10 cellular contexts compared by ENCODE assay signal in the genomic region with DNA sequence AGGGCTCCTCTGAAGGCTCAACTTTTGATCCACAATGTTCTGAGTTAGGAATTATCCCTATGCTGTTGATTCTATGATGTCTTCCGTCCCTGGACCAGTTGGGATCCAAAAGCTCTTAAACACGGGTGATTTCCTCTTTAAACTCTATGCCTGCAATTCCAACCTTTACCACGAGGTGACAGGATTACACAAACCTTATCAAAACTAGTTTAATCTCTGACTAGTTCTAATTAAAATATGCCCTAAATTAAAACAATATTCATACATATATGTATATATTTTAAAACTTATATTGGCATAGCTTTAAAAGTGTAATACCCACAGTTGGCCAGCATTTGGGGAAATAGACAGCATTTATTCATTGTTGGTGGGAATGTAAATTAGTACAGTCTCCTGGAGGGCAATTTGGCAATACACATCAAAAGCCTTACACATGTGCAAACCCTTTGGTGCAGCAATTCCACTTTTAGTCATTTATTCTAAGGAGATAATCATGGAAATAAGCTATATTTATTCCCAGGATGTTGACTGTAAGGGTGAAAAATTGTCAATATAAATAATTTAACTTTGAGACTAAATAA. TPM values are rescaled to one million over a fixed set of nuclear protein-coding genes. Genes with fewer than 3 reads are reported as not detected.
DNase-seq lines count a peak whose midpoint lies in the region; ATAC-seq and TF ChIP-seq lines count a peak whose summit lies in the region.
"Had no signal": no experiment of that assay in that cellular context is flagged by ENCODE, and none has a peak within 500 bp of the region (broad histone marks: within the 10 kb centered on the region; RNA-seq: fewer than 3 reads in every experiment).

No MANE protein-coding gene starts in this region.

- H3K36me3 ChIP-seq in cardiac muscle cell (no peaks in the 10 kb centered on the region), right atrium auricular region (no peaks in the 10 kb centered on the region), tibial artery (no peaks in the 10 kb centered on the region)

- DNase-seq in cardiac muscle cell (ENCODE audit: low read depth in 1 of 2, low spot score in 1 of 2) (peak in 1 of 2 donors; percentile 14), right atrium auricular region (ENCODE audit: low spot score) (no peak), RPMI8226 (peak; percentile 46), fibroblast of villous mesenchyme (ENCODE audit: low read depth) (no peak), tibial artery (no peak), NCI-H2171 treated with DMSO at 0.1 percent for 48 hours (lab: John Stamatoyannopoulos, UW) (no peak), NCI-H1092 (lab: John Stamatoyannopoulos, UW) (no peak)
- DNase-seq: DMS79, T-helper 17 cell had no signal

- H3K27ac ChIP-seq in cardiac muscle cell = peak overlapping the region; percentile 79
- H3K27ac ChIP-seq in right atrium auricular region = no peak overlapping the region
- no peak overlapping the region for H3K27ac ChIP-seq in tibial artery

- peak; percentile 64 for TF ChIP-seq CTCF in cardiac muscle cell (IDR thresholded peaks at IDR 0.05; ENCODE audit: low read depth, low read length)
- peak in 1 of 2 donors; percentile 59 for TF ChIP-seq CTCF in right atrium auricular region (IDR thresholded peaks at IDR 0.05)
- peak; percentile 45 for TF ChIP-seq CTCF in fibroblast of villous mesenchyme (IDR thresholded peaks at IDR 0.05; ENCODE audit: insufficient read depth, low read depth, low read length)
- peak; percentile 7 to 22 for TF ChIP-seq CTCF in tibial artery (IDR thresholded peaks at IDR 0.05)

- no peaks in the 10 kb centered on the region for H3K9me3 ChIP-seq in cardiac muscle cell (ENCODE audit: low read depth)
- peaks cover 0 to 6% of the 10 kb centered on the region in 2 donors for H3K9me3 ChIP-seq in right atrium auricular region
- H3K9me3 ChIP-seq in tibial artery = peaks cover 0 to 9% (median 6%) of the 10 kb centered on the region in 3 donors

- H3K4me3 ChIP-seq in cardiac muscle cell (no peak overlapping the region), right atrium auricular region (no peak overlapping the region), fibroblast of villous mesenchyme (ENCODE audit: low read depth, low read length) (no peak overlapping the region), tibial artery (no peak overlapping the region)

- no peak for ATAC-seq in HG03469 (IDR thresholded peaks at IDR 0.05; ENCODE audit: unreplicated experiment)
- ATAC-seq: T-helper 17 cell had no signal

- intact Hi-C loops in tibial artery (cut with DNase I; ENCODE audit: low total_unique reads) = no loop called here

- H3K4me1 ChIP-seq in cardiac muscle cell (ENCODE audit: low read depth) (peaks cover 16% of the 10 kb centered on the region), right atrium auricular region (peaks cover 0 to 39% of the 10 kb centered on the region in 2 donors), tibial artery (peaks cover 0 to 12% (median 3%) of the 10 kb centered on the region in 4 donors)

- H3K27me3 ChIP-seq in cardiac muscle cell (no peaks in the 10 kb centered on the region), right atrium auricular region (no peaks in the 10 kb centered on the region), tibial artery (peaks cover 0 to 26% of the 10 kb centered on the region in 2 donors)

RNA-seq across cellular contexts. Expression of a gene that starts 51.6 kb away (rescaled TPM):
- total RNA-seq in cardiac muscle cell = 26.4 and 57.0 TPM in 2 replicates
- polyA plus RNA-seq in cardiac muscle cell = 58.7 and 75.2 TPM in 2 replicates
- 10 to 100 TPM; 22.8 to 34.5 TPM for total RNA-seq in right atrium auricular region
- 31.5 and 32.2 TPM in 2 replicates for total RNA-seq in fibroblast of villous mesenchyme
